In genomic region chr6:30411515-30412207, GRCh38 we compare ENCODE assay signal across 8 cellular contexts.
DNase-seq lines count a peak whose midpoint lies in the region; ATAC-seq and TF ChIP-seq lines count a peak whose summit lies in the region.

No MANE protein-coding gene starts in this region.

- DNase-seq in GM10248 (ENCODE audit: extremely low spot score) (no peak), NCI-H2029 treated with DMSO at 0.1 percent for 48 hours (lab: John Stamatoyannopoulos, UW) (peak; percentile 12), lung microvascular endothelial cell (ENCODE audit: low read depth in 2 of 2) (peak; percentile 54 to 55), GM19240 (ENCODE audit: insufficient read length, low spot score) (no peak)
- peak; percentile 16 to 36 (median 28) for DNase-seq in activated CD4-positive, CD25-positive, alpha-beta regulatory T cell (lab: John Stamatoyannopoulos, UW)
- peak; percentile 48 for DNase-seq in central memory CD4-positive, alpha-beta T cell
- DNase-seq in stimulated activated CD8-positive, alpha-beta memory T cell treated with anti-CD3 and anti-CD28 coated beads, Interleukin-2, amount 100 ng/mL, for 1 hour (ENCODE audit: low read depth in 2 of 2): peak; percentile 19 to 38

- TF ChIP-seq CTCF in GM10248 (IDR thresholded peaks at IDR 0.05; ENCODE audit: control extremely low read depth, extremely low read depth, low read depth, missing control alignments): peak; percentile 77

- POLR2A ChIA-PET in GM10248 (lab: Yijun Ruan, JAX): no interaction called here

- no peak for ATAC-seq in GM21423 (IDR thresholded peaks at IDR 0.05; ENCODE audit: unreplicated experiment)

- CTCF ChIA-PET in GM10248 (lab: Yijun Ruan, JAX): interaction anchor here (1.0 to 1.3 kb wide), 9 partner anchors 13 to 675 kb away, joined by 3 to 6 read pairs (median 3); no protein-coding TSS in a partner anchor

Comparison
In these comparisons a context has a peak if more than half of its experiments do, and no peak if none do; other contexts are left out.
1. DNase-seq: peak in NCI-H2029 treated with DMSO at 0.1 percent for 48 hours (single experiment), activated CD4-positive, CD25-positive, alpha-beta regulatory T cell (4 of 4), central memory CD4-positive, alpha-beta T cell (single experiment), lung microvascular endothelial cell (2 of 2) and stimulated activated CD8-positive, alpha-beta memory T cell treated with anti-CD3 and anti-CD28 coated beads, Interleukin-2, amount 100 ng/mL, for 1 hour (2 of 2); none in GM10248 (single experiment) and GM19240 (single experiment).